In the genomic region with DNA sequence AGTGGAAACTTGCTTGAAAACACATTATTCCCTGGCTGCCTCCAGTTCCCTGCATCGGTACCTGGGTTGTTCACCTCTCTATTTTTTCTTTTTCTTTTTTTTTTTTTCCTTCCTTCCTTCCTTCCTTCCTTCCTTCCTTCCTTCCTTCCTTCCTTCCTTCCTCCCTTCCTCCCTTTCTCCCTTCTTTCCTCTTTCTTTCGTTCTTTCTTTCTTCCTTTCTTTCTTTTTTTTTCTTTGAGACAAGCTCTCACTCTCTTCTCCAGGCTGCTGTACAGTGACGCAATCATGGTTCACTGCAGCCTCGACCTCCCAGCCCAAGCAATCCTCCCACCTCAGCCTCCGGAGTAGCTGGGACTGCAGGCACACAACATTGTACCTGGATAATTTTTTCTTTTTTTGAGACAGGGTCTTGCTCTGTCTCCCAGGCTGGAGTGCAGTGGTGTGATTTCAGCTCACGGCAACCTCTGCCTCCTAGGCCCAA, we compare ENCODE assay signal across 14 cellular contexts. TPM values are rescaled to one million over a fixed set of nuclear protein-coding genes. Genes with fewer than 3 reads are reported as not detected.
A peak's percentile ranks its signal among the peaks of the same experiment; 100 is the strongest.
DNase-seq lines count a peak whose midpoint lies in the region; ATAC-seq, FAIRE-seq and TF ChIP-seq lines count a peak whose summit lies in the region.
"Had no signal": no experiment of that assay in that cellular context is flagged by ENCODE, and none has a peak within 500 bp of the region (broad histone marks: within the 10 kb centered on the region; RNA-seq: fewer than 3 reads in every experiment).

No MANE protein-coding gene starts in this region.

- intact Hi-C loops in cardiac septum (cut with DNase I) (no loop called here), Right ventricle myocardium superior (cut with DNase I) (no loop called here), PC-3 (cut with micrococcal nuclease) (no loop called here), upper lobe of right lung (cut with DNase I) (no loop called here)

- ATAC-seq in Right ventricle myocardium superior (ENCODE audit: poor library complexity): no peak
- no peak for ATAC-seq in PC-3
- ATAC-seq in upper lobe of right lung: no peak
- no peak for ATAC-seq in HG02981 (IDR thresholded peaks at IDR 0.05; ENCODE audit: unreplicated experiment)

- no peak for TF ChIP-seq CTCF in PC-3 (conservative IDR thresholded peaks at IDR 0.05; ENCODE audit: low read depth, low read length)
- no peak for TF ChIP-seq CTCF in chondrocyte (IDR thresholded peaks at IDR 0.05)
- TF ChIP-seq CTCF in upper lobe of right lung (IDR thresholded peaks at IDR 0.05): no peak

- no peaks in the 10 kb centered on the region for H3K36me3 Mint-ChIP-seq in chondrocyte (ENCODE audit: low read depth)
- H3K36me3 Mint-ChIP-seq: brain had no signal

- POLR2A ChIA-PET in PC-3 (lab: Charles Lee; ENCODE audit: unreplicated experiment): no interaction called here

- H3K27me3 Mint-ChIP-seq in chondrocyte (ENCODE audit: low read depth): peaks cover 25% of the 10 kb centered on the region

- no peaks in the 10 kb centered on the region for H3K79me2 ChIP-seq in PC-3 (ENCODE audit: low read length)

- peaks cover 9% of the 10 kb centered on the region for H3K4me1 Mint-ChIP-seq in chondrocyte (ENCODE audit: low read depth)
- H3K4me1 Mint-ChIP-seq: brain had no signal

- no peak overlapping the region for H2AFZ ChIP-seq in PC-3 (ENCODE audit: low read length)

- H3K27ac ChIP-seq in PC-3 (ENCODE audit: low read length): no peak overlapping the region
- H3K27ac ChIP-seq in upper lobe of right lung: no peak overlapping the region
- H3K27ac ChIP-seq: dorsolateral prefrontal cortex, thoracic aorta had no signal

- no peaks in the 10 kb centered on the region for H3F3A ChIP-seq in PC-3 (ENCODE audit: low read length, unreplicated experiment)

- CTCF ChIA-PET in PC-3 (lab: Charles Lee): interaction anchor here (0.7 kb wide), 1 partner anchor 79 kb away, joined by 4 read pairs; no protein-coding TSS in a partner anchor

- FAIRE-seq in GM12892 (lab: Jason Lieb, UNC): no peak

- H3K27ac Mint-ChIP-seq in chondrocyte (ENCODE audit: unreplicated experiment): peak overlapping the region; percentile 36
- H3K27ac Mint-ChIP-seq: brain had no signal

- H3K9me3 ChIP-seq in PC-3 (ENCODE audit: low read length) (no peaks in the 10 kb centered on the region), upper lobe of right lung (no peaks in the 10 kb centered on the region)
- H3K9me3 ChIP-seq: thoracic aorta had no signal

- H3K4me1 ChIP-seq in PC-3 (ENCODE audit: insufficient read depth, low read length): peaks cover 14% of the 10 kb centered on the region
- peaks cover 6% of the 10 kb centered on the region for H3K4me1 ChIP-seq in upper lobe of right lung

- H3K9me2 ChIP-seq in PC-3 (replicated peaks; ENCODE audit: low read length): no peaks in the 10 kb centered on the region

- H3K27me3 ChIP-seq in PC-3 (ENCODE audit: low read length): no peaks in the 10 kb centered on the region
- H3K27me3 ChIP-seq in upper lobe of right lung: peaks cover 27% of the 10 kb centered on the region

- DNase-seq in cardiac septum (ENCODE audit: low spot score): peak; percentile 38
- DNase-seq in Right ventricle myocardium superior: no peak
- no peak for DNase-seq in PC-3
- no peak for DNase-seq in chondrocyte (ENCODE audit: low spot score)
- DNase-seq in upper lobe of right lung: peak; percentile 13
- no peak for DNase-seq in GM12892 (ENCODE audit: insufficient read length)
- DNase-seq: DMS153, NCI-H146, NCI-H774 had no signal

- BruUV-seq in PC-3 (replicated peaks; lab: Mats Ljungman, UMichigan): no TSS peak

- peaks cover 2% of the 10 kb centered on the region for H3K9me3 Mint-ChIP-seq in chondrocyte (ENCODE audit: low read depth)

- H3K4me2 ChIP-seq in PC-3 (ENCODE audit: low read length): 0 out of 2 replicates have a peak overlapping the region, but pooled peaks have one; percentile 19

- H3K36me3 ChIP-seq in PC-3 (ENCODE audit: low read depth, low read length) (no peaks in the 10 kb centered on the region), upper lobe of right lung (no peaks in the 10 kb centered on the region)
- H3K36me3 ChIP-seq: thoracic aorta had no signal

- H3K9ac ChIP-seq in PC-3 (ENCODE audit: low read length): no peak overlapping the region

- no peak overlapping the region for H3K4me3 Mint-ChIP-seq in chondrocyte (ENCODE audit: unreplicated experiment)
- H3K4me3 Mint-ChIP-seq: brain had no signal

- no peaks in the 10 kb centered on the region; the same call in 1 of the 2 replicates for H4K20me1 ChIP-seq in PC-3 (ENCODE audit: low read length)

- TF ChIP-seq POLR2A in GM12892 (IDR thresholded peaks at IDR 0.05; ENCODE audit: low read depth, low read length): no peak

- no peak overlapping the region for H3K4me3 ChIP-seq in PC-3 (ENCODE audit: low read length)
- H3K4me3 ChIP-seq in upper lobe of right lung: no peak overlapping the region
- H3K4me3 ChIP-seq: dorsolateral prefrontal cortex, thoracic aorta had no signal

RNA-seq across cellular contexts. Expression of a gene that starts 3.4 kb away (rescaled TPM):
- total RNA-seq in cardiac septum (1.7 TPM), Right ventricle myocardium superior (0.65 TPM), PC-3 (2014; rRNA removed) (not detected in 2 replicates), chondrocyte (0.05 TPM in 1 of 3 replicates, not detected in the others), upper lobe of right lung (19.1 TPM)
- 21.3 TPM for polyA plus RNA-seq in GM12892 (2012; ENCODE audit: missing spikeins)
- total RNA-seq: osteocyte had no signal

RNA-seq across cellular contexts. Expression of a gene that starts 11.5 kb away (rescaled TPM):
- not detected for total RNA-seq in cardiac septum
- total RNA-seq in Right ventricle myocardium superior: not detected
- total RNA-seq in PC-3 (2014; rRNA removed): not detected in 2 replicates
- total RNA-seq in chondrocyte: not detected in 3 replicates
- total RNA-seq in upper lobe of right lung: not detected
- polyA plus RNA-seq in GM12892 (2012; ENCODE audit: missing spikeins): not detected
- total RNA-seq: osteocyte, thoracic aorta had no signal

RNA-seq across cellular contexts. Expression of a gene that starts 18.0 kb away (rescaled TPM):
- 21.6 TPM for total RNA-seq in cardiac septum
- total RNA-seq in Right ventricle myocardium superior: 21.9 TPM
- 30.9 and 35.1 TPM in 2 replicates for total RNA-seq in PC-3 (2014; rRNA removed)
- total RNA-seq in chondrocyte: 50.6 to 54.0 TPM (median 52.4 TPM) in 3 replicates
- total RNA-seq in upper lobe of right lung: 30.9 TPM
- polyA plus RNA-seq in GM12892 (2012; ENCODE audit: missing spikeins): 3.3 TPM

RNA-seq across cellular contexts. Expression of a gene that starts 40.6 kb away (rescaled TPM):
- total RNA-seq in cardiac septum (not detected), Right ventricle myocardium superior (not detected), PC-3 (2014; rRNA removed) (0.07 TPM in 1 of 2 replicates, not detected in the other), chondrocyte (not detected in 3 replicates), upper lobe of right lung (not detected)
- not detected for polyA plus RNA-seq in GM12892 (2012; ENCODE audit: missing spikeins)
- total RNA-seq: osteocyte, thoracic aorta had no signal

RNA-seq across cellular contexts. Expression of a gene that starts 49.0 kb away (rescaled TPM):
- total RNA-seq in cardiac septum: 63.1 TPM
- 74.5 TPM for total RNA-seq in Right ventricle myocardium superior
- total RNA-seq in PC-3 (2014; rRNA removed): 97.9 and 137 TPM in 2 replicates
- 69.5 to 103 TPM (median 76.0 TPM) in 3 replicates for total RNA-seq in chondrocyte
- total RNA-seq in upper lobe of right lung: 95.5 TPM
- polyA plus RNA-seq in GM12892 (2012; ENCODE audit: missing spikeins): 33.2 TPM

Comparison
In these comparisons a context has a peak if more than half of its experiments do, and no peak if none do; other contexts are left out.
1. DNase-seq: peak in cardiac septum (single experiment) and upper lobe of right lung (single experiment); none in Right ventricle myocardium superior (single experiment), PC-3 (single experiment), chondrocyte (single experiment) and GM12892 (single experiment).